ENCODE assay signal across 1 cellular context in genomic region chr3:149815318-149815717, GRCh38.
TF ChIP-seq lines count a peak whose summit lies in the region.

No MANE protein-coding gene starts in this region.

TF ChIP-seq in WTC11, 78 proteins besides CTCF, POLR2A, EP300 and RAD21:
- TF ChIP-seq, protein P1, sequence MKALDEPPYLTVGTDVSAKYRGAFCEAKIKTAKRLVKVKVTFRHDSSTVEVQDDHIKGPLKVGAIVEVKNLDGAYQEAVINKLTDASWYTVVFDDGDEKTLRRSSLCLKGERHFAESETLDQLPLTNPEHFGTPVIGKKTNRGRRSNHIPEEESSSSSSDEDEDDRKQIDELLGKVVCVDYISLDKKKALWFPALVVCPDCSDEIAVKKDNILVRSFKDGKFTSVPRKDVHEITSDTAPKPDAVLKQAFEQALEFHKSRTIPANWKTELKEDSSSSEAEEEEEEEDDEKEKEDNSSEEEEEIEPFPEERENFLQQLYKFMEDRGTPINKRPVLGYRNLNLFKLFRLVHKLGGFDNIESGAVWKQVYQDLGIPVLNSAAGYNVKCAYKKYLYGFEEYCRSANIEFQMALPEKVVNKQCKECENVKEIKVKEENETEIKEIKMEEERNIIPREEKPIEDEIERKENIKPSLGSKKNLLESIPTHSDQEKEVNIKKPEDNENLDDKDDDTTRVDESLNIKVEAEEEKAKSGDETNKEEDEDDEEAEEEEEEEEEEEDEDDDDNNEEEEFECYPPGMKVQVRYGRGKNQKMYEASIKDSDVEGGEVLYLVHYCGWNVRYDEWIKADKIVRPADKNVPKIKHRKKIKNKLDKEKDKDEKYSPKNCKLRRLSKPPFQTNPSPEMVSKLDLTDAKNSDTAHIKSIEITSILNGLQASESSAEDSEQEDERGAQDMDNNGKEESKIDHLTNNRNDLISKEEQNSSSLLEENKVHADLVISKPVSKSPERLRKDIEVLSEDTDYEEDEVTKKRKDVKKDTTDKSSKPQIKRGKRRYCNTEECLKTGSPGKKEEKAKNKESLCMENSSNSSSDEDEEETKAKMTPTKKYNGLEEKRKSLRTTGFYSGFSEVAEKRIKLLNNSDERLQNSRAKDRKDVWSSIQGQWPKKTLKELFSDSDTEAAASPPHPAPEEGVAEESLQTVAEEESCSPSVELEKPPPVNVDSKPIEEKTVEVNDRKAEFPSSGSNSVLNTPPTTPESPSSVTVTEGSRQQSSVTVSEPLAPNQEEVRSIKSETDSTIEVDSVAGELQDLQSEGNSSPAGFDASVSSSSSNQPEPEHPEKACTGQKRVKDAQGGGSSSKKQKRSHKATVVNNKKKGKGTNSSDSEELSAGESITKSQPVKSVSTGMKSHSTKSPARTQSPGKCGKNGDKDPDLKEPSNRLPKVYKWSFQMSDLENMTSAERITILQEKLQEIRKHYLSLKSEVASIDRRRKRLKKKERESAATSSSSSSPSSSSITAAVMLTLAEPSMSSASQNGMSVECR (CRISPR knock-in tag; IDR thresholded peaks at IDR 0.05; ENCODE audit: borderline replicate concordance) = no peak
- TF ChIP-seq ZBTB21 (CRISPR knock-in tag; IDR thresholded peaks at IDR 0.05; ENCODE audit: borderline replicate concordance) = no peak
- no peak for TF ChIP-seq GABPB1 (CRISPR knock-in tag; IDR thresholded peaks at IDR 0.05)
- no peak for TF ChIP-seq AR (CRISPR knock-in tag; IDR thresholded peaks at IDR 0.05)
- TF ChIP-seq SP1 (CRISPR knock-in tag; conservative IDR thresholded peaks at IDR 0.05) = no peak
- TF ChIP-seq NFE2L1 (CRISPR knock-in tag; IDR thresholded peaks at IDR 0.05) = no peak
- no peak for TF ChIP-seq TCF7 (CRISPR knock-in tag; IDR thresholded peaks at IDR 0.05; ENCODE audit: low read depth)
- TF ChIP-seq ATF2 (CRISPR knock-in tag; IDR thresholded peaks at IDR 0.05; ENCODE audit: borderline replicate concordance, low read depth) = no peak
- no peak for TF ChIP-seq FOXK1 (CRISPR knock-in tag; IDR thresholded peaks at IDR 0.05)
- no peak for TF ChIP-seq ETV6 (CRISPR knock-in tag; IDR thresholded peaks at IDR 0.05)
- TF ChIP-seq ZSCAN18 (CRISPR knock-in tag; IDR thresholded peaks at IDR 0.05) = no peak
- no peak for TF ChIP-seq GRHL2 (CRISPR knock-in tag; IDR thresholded peaks at IDR 0.05; ENCODE audit: insufficient replicate concordance, severe bottlenecking)
- TF ChIP-seq ZNF671 (CRISPR knock-in tag; IDR thresholded peaks at IDR 0.05) = no peak
- TF ChIP-seq GTF2I (CRISPR knock-in tag; conservative IDR thresholded peaks at IDR 0.05) = no peak
- no peak for TF ChIP-seq ZNF396 (CRISPR knock-in tag; IDR thresholded peaks at IDR 0.05; ENCODE audit: borderline replicate concordance)
- TF ChIP-seq ELF4 (CRISPR knock-in tag; IDR thresholded peaks at IDR 0.05; ENCODE audit: low read depth) = no peak
- TF ChIP-seq, protein P2, sequence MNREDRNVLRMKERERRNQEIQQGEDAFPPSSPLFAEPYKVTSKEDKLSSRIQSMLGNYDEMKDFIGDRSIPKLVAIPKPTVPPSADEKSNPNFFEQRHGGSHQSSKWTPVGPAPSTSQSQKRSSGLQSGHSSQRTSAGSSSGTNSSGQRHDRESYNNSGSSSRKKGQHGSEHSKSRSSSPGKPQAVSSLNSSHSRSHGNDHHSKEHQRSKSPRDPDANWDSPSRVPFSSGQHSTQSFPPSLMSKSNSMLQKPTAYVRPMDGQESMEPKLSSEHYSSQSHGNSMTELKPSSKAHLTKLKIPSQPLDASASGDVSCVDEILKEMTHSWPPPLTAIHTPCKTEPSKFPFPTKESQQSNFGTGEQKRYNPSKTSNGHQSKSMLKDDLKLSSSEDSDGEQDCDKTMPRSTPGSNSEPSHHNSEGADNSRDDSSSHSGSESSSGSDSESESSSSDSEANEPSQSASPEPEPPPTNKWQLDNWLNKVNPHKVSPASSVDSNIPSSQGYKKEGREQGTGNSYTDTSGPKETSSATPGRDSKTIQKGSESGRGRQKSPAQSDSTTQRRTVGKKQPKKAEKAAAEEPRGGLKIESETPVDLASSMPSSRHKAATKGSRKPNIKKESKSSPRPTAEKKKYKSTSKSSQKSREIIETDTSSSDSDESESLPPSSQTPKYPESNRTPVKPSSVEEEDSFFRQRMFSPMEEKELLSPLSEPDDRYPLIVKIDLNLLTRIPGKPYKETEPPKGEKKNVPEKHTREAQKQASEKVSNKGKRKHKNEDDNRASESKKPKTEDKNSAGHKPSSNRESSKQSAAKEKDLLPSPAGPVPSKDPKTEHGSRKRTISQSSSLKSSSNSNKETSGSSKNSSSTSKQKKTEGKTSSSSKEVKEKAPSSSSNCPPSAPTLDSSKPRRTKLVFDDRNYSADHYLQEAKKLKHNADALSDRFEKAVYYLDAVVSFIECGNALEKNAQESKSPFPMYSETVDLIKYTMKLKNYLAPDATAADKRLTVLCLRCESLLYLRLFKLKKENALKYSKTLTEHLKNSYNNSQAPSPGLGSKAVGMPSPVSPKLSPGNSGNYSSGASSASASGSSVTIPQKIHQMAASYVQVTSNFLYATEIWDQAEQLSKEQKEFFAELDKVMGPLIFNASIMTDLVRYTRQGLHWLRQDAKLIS (CRISPR knock-in tag; IDR thresholded peaks at IDR 0.05; ENCODE audit: borderline replicate concordance) = no peak
- no peak for TF ChIP-seq TP53 (CRISPR knock-in tag; IDR thresholded peaks at IDR 0.05)
- TF ChIP-seq NR1H2 (CRISPR knock-in tag; IDR thresholded peaks at IDR 0.05) = no peak
- TF ChIP-seq KAT7 (CRISPR knock-in tag; IDR thresholded peaks at IDR 0.05; ENCODE audit: borderline replicate concordance) = no peak
